ENCODE assay signal across 26 cellular contexts in the genomic region with DNA sequence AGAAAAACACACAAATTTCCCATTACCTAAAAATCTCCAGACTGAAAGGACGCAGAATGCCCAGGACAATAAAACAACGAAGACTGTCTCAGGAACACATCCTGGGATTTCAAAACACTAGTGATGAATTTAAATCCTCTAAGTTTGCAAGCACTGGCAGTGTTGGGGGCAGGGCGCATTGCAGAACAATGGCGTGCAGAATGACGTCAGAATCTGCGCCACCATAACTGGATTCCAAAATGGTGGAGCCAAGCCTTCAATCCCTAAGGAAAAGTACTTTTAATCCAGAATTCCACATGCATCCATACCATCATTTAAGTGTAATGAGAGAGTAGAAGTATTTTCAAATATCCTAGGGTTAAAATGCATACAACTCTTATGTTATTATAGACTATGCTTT.
"Had no signal": no experiment of that assay in that cellular context is flagged by ENCODE, and none has a peak within 500 bp of the region (broad histone marks: within the 10 kb centered on the region; RNA-seq: fewer than 3 reads in every experiment).

No MANE protein-coding gene starts in this region.

- H3K4me1 ChIP-seq: colonic mucosa, esophagus squamous epithelium, gastrocnemius medialis, heart right ventricle, left lung, lower lobe of right lung had no signal

- ATAC-seq: effector memory CD8-positive, alpha-beta T cell; esophagus mucosa; gastrocnemius medialis; heart right ventricle; left cardiac atrium; left lung; left ventricle myocardium superior; lower lobe of right lung had no signal

- DNase-seq: colonic mucosa; cortex of kidney; effector CD8-positive, alpha-beta T cell; effector memory CD8-positive, alpha-beta T cell; endodermal cell; erythroblast; esophagus squamous epithelium; foreskin fibroblast; foreskin melanocyte; gastrocnemius medialis; glutamatergic neuron; head of caudate nucleus; heart right ventricle; hippocampal formation; left cardiac atrium; left ventricle myocardium superior; lower lobe of right lung; mesendoderm; midbrain had no signal

- H3K9me3 Mint-ChIP-seq: dendritic cell treated with granulocyte-macrophage colony-stimulating factor and Interleukin-4, amounts not matched to agents 40 ng/mL and 50 ng/mL, for 4 days had no signal

- H3K27me3 ChIP-seq: colonic mucosa, esophagus squamous epithelium, gastrocnemius medialis, left lung had no signal

- H3K27ac ChIP-seq: colonic mucosa, epithelial cell of prostate, esophagus squamous epithelium, gastrocnemius medialis, heart right ventricle, left lung, lower lobe of right lung had no signal

- H3K4me3 ChIP-seq: colonic mucosa, esophagus squamous epithelium, gastrocnemius medialis, heart right ventricle, left lung, lower lobe of right lung had no signal

- H3K27me3 Mint-ChIP-seq: dendritic cell treated with granulocyte-macrophage colony-stimulating factor and Interleukin-4, amounts not matched to agents 40 ng/mL and 50 ng/mL, for 4 days; effector memory CD8-positive, alpha-beta T cell had no signal

- H3K9me3 ChIP-seq: colonic mucosa, esophagus squamous epithelium, gastrocnemius medialis had no signal

- H3K4me3 Mint-ChIP-seq: dendritic cell treated with granulocyte-macrophage colony-stimulating factor and Interleukin-4, amounts not matched to agents 40 ng/mL and 50 ng/mL, for 4 days; effector memory CD8-positive, alpha-beta T cell; endodermal cell had no signal

- H3K27ac Mint-ChIP-seq: dendritic cell treated with granulocyte-macrophage colony-stimulating factor and Interleukin-4, amounts not matched to agents 40 ng/mL and 50 ng/mL, for 4 days; effector memory CD8-positive, alpha-beta T cell; endodermal cell had no signal

- FAIRE-seq: endometrium, islet of Langerhans, keratinocyte had no signal

- H3K36me3 ChIP-seq: colonic mucosa, esophagus squamous epithelium, gastrocnemius medialis, heart right ventricle, left lung, lower lobe of right lung had no signal

- H3K4me1 Mint-ChIP-seq: endodermal cell had no signal
